Comparison of ENCODE assay signal across 24 cellular contexts in the genomic region with DNA sequence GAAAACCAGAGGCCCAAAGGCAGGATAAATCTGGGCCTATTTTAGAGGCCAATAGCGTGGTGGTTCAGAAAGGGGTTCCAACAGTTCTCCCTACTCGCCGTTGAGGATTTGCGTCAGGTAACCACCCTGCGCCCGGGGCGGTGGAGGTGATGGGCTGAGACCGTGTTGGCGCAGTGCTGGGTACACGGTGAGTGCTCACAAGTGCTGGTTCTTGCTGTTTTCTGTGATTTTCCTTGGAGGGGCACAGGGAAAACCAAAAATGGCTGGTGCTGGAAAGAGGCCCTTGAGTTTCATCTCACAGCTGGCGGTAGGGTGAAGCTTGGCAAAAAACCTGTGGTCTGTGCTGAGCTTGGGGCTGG. TPM values are rescaled to one million over a fixed set of nuclear protein-coding genes. Genes with fewer than 3 reads are reported as not detected.
"Had no signal": no experiment of that assay in that cellular context is flagged by ENCODE, and none has a peak within 500 bp of the region (broad histone marks: within the 10 kb centered on the region; RNA-seq: fewer than 3 reads in every experiment).

No MANE protein-coding gene starts in this region.

- DNase-seq: activated CD4-positive, alpha-beta memory T cell treated with anti-CD3 and anti-CD28 coated beads for 36 hours; activated CD4-positive, alpha-beta T cell treated with anti-CD3 and anti-CD28 coated beads for 4 hours; activated naive CD4-positive, alpha-beta T cell; activated naive CD8-positive, alpha-beta T cell treated with anti-CD3 and anti-CD28 coated beads, Interleukin-2, amount 10 ng/mL, durations not matched to agents 7 days and 5 days; activated T-cell treated with anti-CD3 and anti-CD28 coated beads for 4 hours; body of pancreas; cortex of kidney; effector CD8-positive, alpha-beta T cell; esophagus squamous epithelium; left cardiac atrium; stimulated activated CD4-positive, alpha-beta T cell treated with anti-CD3 and anti-CD28 coated beads, Interleukin-4, amount 100 ng/mL, for 4 hours; testis had no signal

- H3K36me3 Mint-ChIP-seq: activated CD4-positive, alpha-beta memory T cell treated with anti-CD3 and anti-CD28 coated beads for 36 hours; natural killer cell treated with Interleukin-12 subunit alpha and Interleukin-12 subunit beta and Interleukin-15 and Interleukin-18, amount 100 ng/mL, for 72 hours had no signal

- H3K9me3 Mint-ChIP-seq: activated CD4-positive, alpha-beta memory T cell treated with anti-CD3 and anti-CD28 coated beads for 36 hours; central memory CD8-positive, alpha-beta T cell had no signal

- H3K9me3 ChIP-seq: testis had no signal

- H3K4me3 ChIP-seq: body of pancreas, upper lobe of left lung had no signal

- H3K27ac ChIP-seq: body of pancreas, esophagus squamous epithelium, sigmoid colon, testis, upper lobe of left lung had no signal

- H3K4me3 Mint-ChIP-seq: activated CD4-positive, alpha-beta memory T cell treated with anti-CD3 and anti-CD28 coated beads for 36 hours; activated naive CD8-positive, alpha-beta T cell treated with anti-CD3 and anti-CD28 coated beads, Interleukin-2, amount 10 ng/mL, durations not matched to agents 7 days and 5 days; activated T-helper 1 cell treated with anti-CD3 and anti-CD28 coated beads, Interleukin-12 subunit alpha, Interleukin-12 subunit beta, Interleukin-2, Interleukin-4 antibody, amounts not matched to agents 30 ng/mL and 10 ng/mL and 1 ng/mL, durations not matched to agents 14 hours and 24 hours and 36 hours; central memory CD8-positive, alpha-beta T cell; natural killer cell treated with Interleukin-12 subunit alpha and Interleukin-12 subunit beta and Interleukin-15 and Interleukin-18, amount 100 ng/mL, for 72 hours; stimulated activated memory B cell treated with anti-CD40 and anti-IgM and Interleukin-4, amounts not matched to agents 10 μg/mL and 1 μg/mL and 100 μg/mL, for 72 hours had no signal

- H3K4me1 ChIP-seq: testis had no signal

- H3K27me3 ChIP-seq: testis had no signal

- H3K4me1 Mint-ChIP-seq: activated naive CD8-positive, alpha-beta T cell treated with anti-CD3 and anti-CD28 coated beads, Interleukin-2, amount 10 ng/mL, durations not matched to agents 7 days and 5 days; central memory CD8-positive, alpha-beta T cell; stimulated activated memory B cell treated with anti-CD40 and anti-IgM and Interleukin-4, amounts not matched to agents 10 μg/mL and 1 μg/mL and 100 μg/mL, for 72 hours had no signal

- H3K27ac Mint-ChIP-seq: activated CD4-positive, alpha-beta memory T cell treated with anti-CD3 and anti-CD28 coated beads for 36 hours; activated naive CD8-positive, alpha-beta T cell treated with anti-CD3 and anti-CD28 coated beads, Interleukin-2, amount 10 ng/mL, durations not matched to agents 7 days and 5 days; activated T-helper 1 cell treated with anti-CD3 and anti-CD28 coated beads, Interleukin-12 subunit alpha, Interleukin-12 subunit beta, Interleukin-2, Interleukin-4 antibody, amounts not matched to agents 30 ng/mL and 10 ng/mL and 1 ng/mL, durations not matched to agents 14 hours and 24 hours and 36 hours; natural killer cell treated with Interleukin-12 subunit alpha and Interleukin-12 subunit beta and Interleukin-15 and Interleukin-18, amount 100 ng/mL, for 72 hours; stimulated activated memory B cell treated with anti-CD40 and anti-IgM and Interleukin-4, amounts not matched to agents 10 μg/mL and 1 μg/mL and 100 μg/mL, for 72 hours had no signal

- ATAC-seq: body of pancreas had no signal

- H3K36me3 ChIP-seq: esophagus squamous epithelium, sigmoid colon, upper lobe of left lung had no signal

RNA-seq across cellular contexts. Expression of gene SCRT2, which starts 35.1 kb away (rescaled TPM):
- total RNA-seq: activated CD4-positive, alpha-beta memory T cell treated with anti-CD3 and anti-CD28 coated beads for 36 hours; activated naive CD8-positive, alpha-beta T cell treated with anti-CD3 and anti-CD28 coated beads, Interleukin-2, amount 10 ng/mL, durations not matched to agents 7 days and 5 days; activated T-helper 1 cell treated with anti-CD3 and anti-CD28 coated beads, Interleukin-12 subunit alpha, Interleukin-12 subunit beta, Interleukin-2, Interleukin-4 antibody, amounts not matched to agents 30 ng/mL and 10 ng/mL and 1 ng/mL, durations not matched to agents 14 hours and 24 hours and 36 hours; endothelial cell of umbilical vein; esophagus squamous epithelium; left cardiac atrium; lower leg skin; natural killer cell treated with Interleukin-12 subunit alpha and Interleukin-12 subunit beta and Interleukin-15 and Interleukin-18, amount 100 ng/mL, for 72 hours; osteocyte; pulmonary artery endothelial cell; sigmoid colon; SK-MEL-5; T-helper 2 cell treated with Interferon-gamma antibody and Interleukin-4, amounts not matched to agents 100 ng/mL and 5 ng/mL, for 36 hours; upper lobe of left lung had no signal
- polyA plus RNA-seq: endothelial cell of umbilical vein, sigmoid colon had no signal

RNA-seq across cellular contexts. Expression of gene SLC52A3, which starts 57.6 kb away (rescaled TPM):
- total RNA-seq: activated CD4-positive, alpha-beta memory T cell treated with anti-CD3 and anti-CD28 coated beads for 36 hours; activated naive CD8-positive, alpha-beta T cell treated with anti-CD3 and anti-CD28 coated beads, Interleukin-2, amount 10 ng/mL, durations not matched to agents 7 days and 5 days; activated T-helper 1 cell treated with anti-CD3 and anti-CD28 coated beads, Interleukin-12 subunit alpha, Interleukin-12 subunit beta, Interleukin-2, Interleukin-4 antibody, amounts not matched to agents 30 ng/mL and 10 ng/mL and 1 ng/mL, durations not matched to agents 14 hours and 24 hours and 36 hours; endothelial cell of umbilical vein; natural killer cell treated with Interleukin-12 subunit alpha and Interleukin-12 subunit beta and Interleukin-15 and Interleukin-18, amount 100 ng/mL, for 72 hours; osteocyte; pulmonary artery endothelial cell; T-helper 2 cell treated with Interferon-gamma antibody and Interleukin-4, amounts not matched to agents 100 ng/mL and 5 ng/mL, for 36 hours had no signal
- polyA plus RNA-seq: endothelial cell of umbilical vein had no signal
